ENCODE assay signal across 8 cellular contexts in the genomic region with DNA sequence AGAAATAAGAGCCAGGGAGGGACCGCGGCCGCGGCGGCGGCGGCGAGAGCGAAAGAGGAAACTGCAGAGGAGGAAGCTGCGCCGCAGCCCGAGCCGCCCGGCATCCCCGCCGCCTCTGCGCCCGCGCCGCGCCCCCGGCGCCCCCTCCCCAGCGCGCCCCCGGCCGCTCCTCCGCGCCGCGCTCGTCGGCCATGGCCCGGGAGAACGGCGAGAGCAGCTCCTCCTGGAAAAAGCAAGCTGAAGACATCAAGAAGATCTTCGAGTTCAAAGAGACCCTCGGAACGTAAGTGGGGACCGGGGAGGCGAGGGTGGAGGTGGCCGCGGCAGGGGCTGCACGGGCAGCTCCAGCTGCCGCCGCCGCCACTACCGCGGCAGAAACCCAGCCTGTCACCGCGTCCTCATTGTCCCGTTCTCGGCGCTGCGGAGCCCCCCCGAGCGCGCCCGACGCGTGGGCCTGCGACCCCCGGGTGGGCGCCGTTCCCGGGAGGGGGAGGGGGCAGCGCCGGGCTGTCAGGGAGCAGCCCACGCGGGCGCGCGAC. TPM values are rescaled to one million over a fixed set of nuclear protein-coding genes. Genes with fewer than 3 reads are reported as not detected.
A peak's percentile ranks its signal among the peaks of the same experiment; 100 is the strongest.
DNase-seq lines count a peak whose midpoint lies in the region; ATAC-seq, FAIRE-seq and TF ChIP-seq lines count a peak whose summit lies in the region.

No MANE protein-coding gene starts in this region.

- peaks cover 26% of the 10 kb centered on the region for H3K4me1 Mint-ChIP-seq in activated naive CD4-positive, alpha-beta T cell treated with anti-CD3 and anti-CD28 coated beads, Interleukin-2, amount 10 ng/mL, durations not matched to agents 7 days and 5 days
- peaks cover 15% of the 10 kb centered on the region for H3K4me1 Mint-ChIP-seq in mesothelial cell of epicardium

- H3K9me3 Mint-ChIP-seq in activated naive CD4-positive, alpha-beta T cell treated with anti-CD3 and anti-CD28 coated beads, Interleukin-2, amount 10 ng/mL, durations not matched to agents 7 days and 5 days: no peaks in the 10 kb centered on the region
- no peaks in the 10 kb centered on the region for H3K9me3 Mint-ChIP-seq in mesothelial cell of epicardium

- TF ChIP-seq CTCF in body of pancreas (IDR thresholded peaks at IDR 0.05): no peak
- TF ChIP-seq CTCF in mesothelial cell of epicardium (IDR thresholded peaks at IDR 0.05; ENCODE audit: unreplicated experiment): no peak

- H3K36me3 Mint-ChIP-seq in activated naive CD4-positive, alpha-beta T cell treated with anti-CD3 and anti-CD28 coated beads, Interleukin-2, amount 10 ng/mL, durations not matched to agents 7 days and 5 days: peaks cover 3% of the 10 kb centered on the region
- H3K36me3 Mint-ChIP-seq in mesothelial cell of epicardium: no peaks in the 10 kb centered on the region

- intact Hi-C loops in body of pancreas (cut with DNase I): no loop called here

- DNase-seq in activated naive CD4-positive, alpha-beta T cell treated with anti-CD3 and anti-CD28 coated beads, Interleukin-2, amount 10 ng/mL, durations not matched to agents 7 days and 5 days: no peak
- DNase-seq in activated naive CD4-positive, alpha-beta T cell treated with anti-CD3 and anti-CD28 coated beads, Interleukin-2, amount 50 U/mL, for 16 hours: no peak
- DNase-seq in body of pancreas (no peak), mesothelial cell of epicardium (ENCODE audit: low spot score in 2 of 2, unreplicated experiment in 2 of 2) (no peak), NCI-H2196 treated with DMSO at 0.1 percent for 48 hours (lab: John Stamatoyannopoulos, UW; ENCODE audit: unreplicated experiment) (no peak), frontal cortex (ENCODE audit: low spot score in 2 of 2) (no peak), SKM-1 (lab: John Stamatoyannopoulos, UW; ENCODE audit: unreplicated experiment) (no peak)

- H3K4me1 ChIP-seq in body of pancreas: peaks cover 59% of the 10 kb centered on the region

- H3K9me3 ChIP-seq in body of pancreas: no peaks in the 10 kb centered on the region

- no peak for TF ChIP-seq POLR2A in body of pancreas (IDR thresholded peaks at IDR 0.05)

- FAIRE-seq in frontal cortex (lab: Jason Lieb, UNC): no peak

- H3K4me3 ChIP-seq in body of pancreas: peak overlapping the region; percentile 67 to 70

- no peaks in the 10 kb centered on the region for H3K27me3 ChIP-seq in body of pancreas

- H3K36me3 ChIP-seq in body of pancreas (replicated peaks in 1 of 2; ENCODE audit: insufficient read depth in 1 of 2, low read depth in 2 of 2): no peaks in the 10 kb centered on the region

- H3K27ac Mint-ChIP-seq in activated naive CD4-positive, alpha-beta T cell treated with anti-CD3 and anti-CD28 coated beads, Interleukin-2, amount 10 ng/mL, durations not matched to agents 7 days and 5 days: peak overlapping the region; percentile 97
- peak overlapping the region; percentile 59 for H3K27ac Mint-ChIP-seq in mesothelial cell of epicardium

- H3K4me3 Mint-ChIP-seq in activated naive CD4-positive, alpha-beta T cell treated with anti-CD3 and anti-CD28 coated beads, Interleukin-2, amount 10 ng/mL, durations not matched to agents 7 days and 5 days: peak overlapping the region; percentile 94
- peak overlapping the region; percentile 90 for H3K4me3 Mint-ChIP-seq in mesothelial cell of epicardium

- 0% methylated on average over 9 to 48 of the region's 73 CpGs for WGBS in body of pancreas, 2 donors

- CTCF ChIA-PET in activated naive CD4-positive, alpha-beta T cell treated with anti-CD3 and anti-CD28 coated beads, Interleukin-2, amount 10 ng/mL, durations not matched to agents 7 days and 5 days (lab: Charles Lee): interaction anchor here (0.5 to 1.6 kb wide), 4 partner anchors 55 to 135 kb away, joined by 3 to 4 read pairs (median 4); no protein-coding TSS in a partner anchor

- peaks cover 80% of the 10 kb centered on the region for H3K27me3 Mint-ChIP-seq in activated naive CD4-positive, alpha-beta T cell treated with anti-CD3 and anti-CD28 coated beads, Interleukin-2, amount 10 ng/mL, durations not matched to agents 7 days and 5 days
- H3K27me3 Mint-ChIP-seq in mesothelial cell of epicardium (ENCODE audit: low read depth): peaks cover 70% of the 10 kb centered on the region

- peak overlapping the region; percentile 87 to 96 (median 92) for H3K27ac ChIP-seq in body of pancreas

- ATAC-seq in HG03432 (IDR thresholded peaks at IDR 0.05; ENCODE audit: unreplicated experiment) (peak; percentile 49), body of pancreas (peak; percentile 7)

RNA-seq across cellular contexts. Expression of gene CAMK1D, which starts 0.3 kb away (rescaled TPM):
- total RNA-seq in body of pancreas (10 to 100 TPM; 12.5 to 14.2 TPM), mesothelial cell of epicardium (5.8 to 7.6 TPM (median 6.2 TPM) in 3 replicates), frontal cortex (19.2 TPM)
